ENCODE assay signal across 18 cellular contexts in genomic region chr16:57313509-57313908, GRCh38. TPM values are rescaled to one million over a fixed set of nuclear protein-coding genes. Genes with fewer than 3 reads are reported as not detected.
"Had no signal": no experiment of that assay in that cellular context is flagged by ENCODE, and none has a peak within 500 bp of the region (broad histone marks: within the 10 kb centered on the region; RNA-seq: fewer than 3 reads in every experiment).

No MANE protein-coding gene starts in this region.

- H3K4me2 ChIP-seq: hepatocyte had no signal

- H3K79me2 ChIP-seq: hepatocyte had no signal

- H3K9me3 ChIP-seq: testis had no signal

- H3K4me3 Mint-ChIP-seq: activated CD4-positive, alpha-beta T cell treated with anti-CD3 and anti-CD28 coated beads, Interleukin-2, amount 10 ng/mL, durations not matched to agents 24 days and 14 days; activated T-cell treated with anti-CD3 and anti-CD28 coated beads, Interleukin-2, amount 50 U/mL, for 4 hours; stimulated activated naive CD8-positive, alpha-beta T cell treated with anti-CD3 and anti-CD28 coated beads, Interleukin-15, Interleukin-2, amounts not matched to agents 100 ng/mL and 50 ng/mL, for 24 hours; WTC11 had no signal

- ATAC-seq: left ventricle myocardium superior, WTC11 had no signal

- H3K36me3 Mint-ChIP-seq: activated CD8-positive, alpha-beta memory T cell treated with anti-CD3 and anti-CD28 coated beads, Interleukin-2, amount 10 ng/mL, durations not matched to agents 7 days and 5 days; WTC11 had no signal

- H3K27me3 ChIP-seq: hepatocyte, testis had no signal

- DNase-seq: activated CD8-positive, alpha-beta memory T cell treated with anti-CD3 and anti-CD28 coated beads, Interleukin-2, amount 10 ng/mL, durations not matched to agents 7 days and 5 days; activated T-cell treated with anti-CD3 and anti-CD28 coated beads, Interleukin-2, amount 50 U/mL, for 4 hours; central memory CD4-positive, alpha-beta T cell; effector CD4-positive, alpha-beta T cell; left ventricle myocardium superior; mesenchymal stem cell; stimulated activated CD4-positive, alpha-beta T cell treated with anti-CD3 and anti-CD28 coated beads, Interleukin-12 subunit alpha, Interleukin-12 subunit beta, amount 100 ng/mL, for 4 hours; T-helper 1 cell; testis had no signal

- H3K27me3 Mint-ChIP-seq: stimulated activated naive CD8-positive, alpha-beta T cell treated with anti-CD3 and anti-CD28 coated beads, Interleukin-15, Interleukin-2, amounts not matched to agents 100 ng/mL and 50 ng/mL, for 24 hours had no signal

- H3K27ac ChIP-seq: hepatocyte, testis had no signal

- H3K4me3 ChIP-seq: coronary artery, hepatocyte, testis had no signal

- H2AFZ ChIP-seq: hepatocyte had no signal

- H3K27ac Mint-ChIP-seq: stimulated activated naive CD8-positive, alpha-beta T cell treated with anti-CD3 and anti-CD28 coated beads, Interleukin-15, Interleukin-2, amounts not matched to agents 100 ng/mL and 50 ng/mL, for 24 hours; WTC11 had no signal

- H3K9me3 Mint-ChIP-seq: activated CD4-positive, alpha-beta T cell treated with anti-CD3 and anti-CD28 coated beads, Interleukin-2, amount 10 ng/mL, durations not matched to agents 24 days and 14 days; activated T-cell treated with anti-CD3 and anti-CD28 coated beads, Interleukin-2, amount 50 U/mL, for 4 hours; stimulated activated naive CD8-positive, alpha-beta T cell treated with anti-CD3 and anti-CD28 coated beads, Interleukin-15, Interleukin-2, amounts not matched to agents 100 ng/mL and 50 ng/mL, for 24 hours; WTC11 had no signal

RNA-seq across cellular contexts. Expression of gene PLLP, which starts 29.0 kb away (rescaled TPM):
- total RNA-seq: activated CD4-positive, alpha-beta T cell treated with anti-CD3 and anti-CD28 coated beads, Interleukin-2, amount 10 ng/mL, durations not matched to agents 24 days and 14 days; activated CD8-positive, alpha-beta memory T cell treated with anti-CD3 and anti-CD28 coated beads, Interleukin-2, amount 10 ng/mL, durations not matched to agents 7 days and 5 days had no signal
- polyA plus RNA-seq: neural cell had no signal

RNA-seq across cellular contexts. Expression of gene CCL22, which starts 45.1 kb away (rescaled TPM):
- total RNA-seq: kidney epithelial cell, left ventricle myocardium superior, osteocyte, testis, urinary bladder had no signal
- polyA plus RNA-seq: hepatocyte, neural cell had no signal

RNA-seq across cellular contexts. Expression of gene CX3CL1, which starts 58.8 kb away (rescaled TPM):
- total RNA-seq: activated CD4-positive, alpha-beta T cell treated with anti-CD3 and anti-CD28 coated beads, Interleukin-2, amount 10 ng/mL, durations not matched to agents 24 days and 14 days; activated CD8-positive, alpha-beta memory T cell treated with anti-CD3 and anti-CD28 coated beads, Interleukin-2, amount 10 ng/mL, durations not matched to agents 7 days and 5 days had no signal
